Comparison of ENCODE assay signal across 23 cellular contexts in genomic region chr9:83346655-83347393, GRCh38.
DNase-seq lines count a peak whose midpoint lies in the region; ATAC-seq and TF ChIP-seq lines count a peak whose summit lies in the region.
"Had no signal": no experiment of that assay in that cellular context is flagged by ENCODE, and none has a peak within 500 bp of the region (broad histone marks: within the 10 kb centered on the region; RNA-seq: fewer than 3 reads in every experiment).

No MANE protein-coding gene starts in this region.

- peaks cover 5% of the 10 kb centered on the region for H3K36me3 ChIP-seq in left ventricle myocardium inferior
- H3K36me3 ChIP-seq in breast epithelium = no peaks in the 10 kb centered on the region
- H3K36me3 ChIP-seq: MG63, SJSA1 had no signal

- H3K27ac Mint-ChIP-seq in natural killer cell = no peak overlapping the region
- H3K27ac Mint-ChIP-seq: CD4-positive, alpha-beta memory T cell had no signal

- no peak for DNase-seq in left ventricle myocardium inferior
- no peak for DNase-seq in Right ventricle myocardium inferior (ENCODE audit: missing footprints)
- peak; percentile 2 for DNase-seq in NCI-H1092 (lab: John Stamatoyannopoulos, UW)
- peak; percentile 21 for DNase-seq in astrocyte of the hippocampus (ENCODE audit: low read depth, low spot score)
- DNase-seq in breast epithelium (ENCODE audit: low spot score in 2 of 2) = no peak
- no peak for DNase-seq in natural killer cell
- no peak for DNase-seq in GM20000 (ENCODE audit: low spot score)
- DNase-seq: AML-193; C1 segment of cervical spinal cord; CD4-positive, alpha-beta memory T cell; COR-L47; DMS 273 treated with DMSO at 0.1 percent for 48 hours; DMS79; GF-D8; IMR-90; KG1; MG63; NCI-H1417; NCI-H1694 treated with DMSO at 0.1 percent for 48 hours; NCI-H2081; NCI-H2227 treated with DMSO at 0.1 percent for 48 hours; NCI-H526 treated with DMSO at 0.1 percent for 48 hours had no signal

- no peak for TF ChIP-seq POLR2A in breast epithelium (IDR thresholded peaks at IDR 0.05)

- peak overlapping the region; percentile 16 for H3K27ac ChIP-seq in left ventricle myocardium inferior (replicated peaks)
- no peak overlapping the region for H3K27ac ChIP-seq in breast epithelium
- H3K27ac ChIP-seq: SJSA1 had no signal

- H3K4me3 ChIP-seq in left ventricle myocardium inferior (no peak overlapping the region), breast epithelium (no peak overlapping the region)
- H3K4me3 ChIP-seq: MG63, SJSA1 had no signal

- H3K4me1 ChIP-seq in left ventricle myocardium inferior (peaks cover 21% of the 10 kb centered on the region), breast epithelium (no peaks in the 10 kb centered on the region)
- H3K4me1 ChIP-seq: SJSA1 had no signal

- no peak overlapping the region for H3K4me3 Mint-ChIP-seq in natural killer cell
- H3K4me3 Mint-ChIP-seq: CD4-positive, alpha-beta memory T cell had no signal

- H3K27me3 Mint-ChIP-seq in natural killer cell (ENCODE audit: low read depth in 2 of 2) = peaks cover 0 to 4% of the 10 kb centered on the region in 2 donors
- H3K27me3 Mint-ChIP-seq: CD4-positive, alpha-beta memory T cell had no signal

- H3K9me3 ChIP-seq in left ventricle myocardium inferior (replicated peaks) = no peaks in the 10 kb centered on the region
- no peaks in the 10 kb centered on the region for H3K9me3 ChIP-seq in breast epithelium
- H3K9me3 ChIP-seq: MG63, SJSA1 had no signal

- TF ChIP-seq CTCF in left ventricle myocardium inferior (IDR thresholded peaks at IDR 0.05; ENCODE audit: borderline replicate concordance) (no peak), breast epithelium (IDR thresholded peaks at IDR 0.05) (no peak), natural killer cell (IDR thresholded peaks at IDR 0.05) (no peak), GM20000 (IDR thresholded peaks at IDR 0.05; ENCODE audit: extremely low read depth, missing control alignments) (no peak)

- H3K9me3 Mint-ChIP-seq in natural killer cell = no peaks in the 10 kb centered on the region
- H3K9me3 Mint-ChIP-seq: CD4-positive, alpha-beta memory T cell had no signal

- ATAC-seq in Right ventricle myocardium inferior (no peak), natural killer cell (no peak)

- H3K27me3 ChIP-seq in left ventricle myocardium inferior (ENCODE audit: low read depth) (no peaks in the 10 kb centered on the region), breast epithelium (no peaks in the 10 kb centered on the region)
- H3K27me3 ChIP-seq: MG63, SJSA1 had no signal

- H3K4me1 Mint-ChIP-seq in natural killer cell = no peaks in the 10 kb centered on the region
- H3K4me1 Mint-ChIP-seq: CD4-positive, alpha-beta memory T cell had no signal

- intact Hi-C loops in left ventricle myocardium inferior (cut with micrococcal nuclease) (no loop called here), Right ventricle myocardium inferior (cut with DNase I) (no loop called here), breast epithelium (cut with DNase I; ENCODE audit: low total_unique reads) (no loop called here), natural killer cell (cut with micrococcal nuclease) (no loop called here)

- no peaks in the 10 kb centered on the region for H3K36me3 Mint-ChIP-seq in natural killer cell

Comparison
In these comparisons a context has a peak if more than half of its experiments do, and no peak if none do; other contexts are left out.
1. DNase-seq: peak in NCI-H1092 (single experiment) and astrocyte of the hippocampus (single experiment); none in left ventricle myocardium inferior (single experiment), Right ventricle myocardium inferior (single experiment), breast epithelium (0 of 2), natural killer cell (single experiment) and GM20000 (single experiment).